In genomic region chr3:169391672-169392071, GRCh38 we compare ENCODE assay signal across 21 cellular contexts.
"Had no signal": no experiment of that assay in that cellular context is flagged by ENCODE, and none has a peak within 500 bp of the region (broad histone marks: within the 10 kb centered on the region; RNA-seq: fewer than 3 reads in every experiment).

No MANE protein-coding gene starts in this region.

- H3K27me3 ChIP-seq: ascending aorta, cardiac muscle cell, Peyer's patch, SJSA1 had no signal

- H3K36me3 ChIP-seq: ascending aorta, cardiac muscle cell, Peyer's patch, SJSA1 had no signal

- DNase-seq: activated CD4-positive, alpha-beta T cell treated with anti-CD3 and anti-CD28 coated beads for 36 hours; activated CD4-positive, alpha-beta T cell treated with anti-CD3 and anti-CD28 coated beads, Interleukin-2, amount 10 ng/mL, durations not matched to agents 7 days and 5 days; activated CD4-positive, alpha-beta T cell treated with anti-CD3 and anti-CD28 coated beads, Interleukin-2, amount 50 U/mL, for 48 hours; activated CD8-positive, alpha-beta T cell treated with anti-CD3 and anti-CD28 coated beads, Interleukin-2, amount 10 ng/mL, durations not matched to agents 7 days and 5 days; activated gamma-delta T cell; activated naive CD4-positive, alpha-beta T cell treated with Interleukin-2 at 50 U/mL for 16 hours; activated naive CD8-positive, alpha-beta T cell treated with anti-CD3 and anti-CD28 coated beads, Interleukin-2, amount 10 ng/mL, durations not matched to agents 7 days and 5 days; activated T-cell treated with anti-CD3 and anti-CD28 coated beads, Interleukin-2, amount 50 U/mL, for 24 hours; amygdala; NCI-H146; NCI-H187; NCI-H2029 treated with DMSO at 0.1 percent for 48 hours; NCI-H345; NCI-H526 treated with DMSO at 0.1 percent for 48 hours; Peyer's patch; RPMI8226; SHP77 treated with DMSO at 0.1 percent for 48 hours; T1000 had no signal

- H3K27ac ChIP-seq: Peyer's patch, SJSA1 had no signal

- H3K4me3 ChIP-seq: ascending aorta, cardiac muscle cell, Peyer's patch, SJSA1 had no signal

- H3K4me1 ChIP-seq: Peyer's patch, SJSA1 had no signal

- H3K9me3 ChIP-seq: ascending aorta, Peyer's patch, SJSA1 had no signal
